39 cellular contexts compared by ENCODE assay signal in genomic region chr12:75101805-75102204, GRCh38.
"Had no signal": no experiment of that assay in that cellular context is flagged by ENCODE, and none has a peak within 500 bp of the region (broad histone marks: within the 10 kb centered on the region; RNA-seq: fewer than 3 reads in every experiment).

No MANE protein-coding gene starts in this region.

- H3K9me3 Mint-ChIP-seq: activated naive CD4-positive, alpha-beta T cell treated with anti-CD3 and anti-CD28 coated beads for 36 hours; activated naive CD4-positive, alpha-beta T cell treated with anti-CD3 and anti-CD28 coated beads, Interleukin-2, amount 10 ng/mL, durations not matched to agents 7 days and 5 days; activated naive CD4-positive, alpha-beta T cell treated with anti-CD3 and anti-CD28 coated beads, Interleukin-2, amount 50 U/mL, for 24 hours; activated naive CD4-positive, alpha-beta T cell treated with anti-CD3 and anti-CD28 coated beads, Interleukin-2, amount 50 U/mL, for 72 hours; activated naive CD8-positive, alpha-beta T cell treated with anti-CD3 and anti-CD28 coated beads for 36 hours; activated naive CD8-positive, alpha-beta T cell treated with anti-CD3 and anti-CD28 coated beads, Interleukin-2, amount 10 ng/mL, durations not matched to agents 7 days and 5 days; activated naive CD8-positive, alpha-beta T cell treated with anti-CD3 and anti-CD28 coated beads, Interleukin-2, amount 50 U/mL, for 24 hours; activated T-cell treated with anti-CD3 and anti-CD28 coated beads, Interleukin-2, amount 50 U/mL, for 24 hours; activated T-cell treated with anti-CD3 and anti-CD28 coated beads, Interleukin-2, amount 50 U/mL, for 4 hours; activated T-cell treated with anti-CD3 and anti-CD28 coated beads, Interleukin-2, amount 50 U/mL, for 72 hours; activated T-helper 1 cell treated with anti-CD3 and anti-CD28 coated beads, Interleukin-12 subunit alpha, Interleukin-12 subunit beta, Interleukin-2, Interleukin-4 antibody, amounts not matched to agents 30 ng/mL and 10 ng/mL and 1 ng/mL, durations not matched to agents 14 hours and 24 hours and 36 hours; activated T-helper 17 cell treated with anti-CD3 and anti-CD28 coated beads, Interleukin-2, amount 50 U/mL, for 72 hours; activated T-helper 2 cell treated with anti-CD3 and anti-CD28 coated beads, Interferon-gamma antibody, Interleukin-2, Interleukin-4, amounts not matched to agents 10 μg/mL and 5 μg/mL and 100 μg/mL, durations not matched to agents 14 hours and 24 hours and 36 hours; brain; central memory CD8-positive, alpha-beta T cell had no signal

- H3K27ac Mint-ChIP-seq: activated naive CD4-positive, alpha-beta T cell treated with anti-CD3 and anti-CD28 coated beads for 36 hours; activated naive CD4-positive, alpha-beta T cell treated with anti-CD3 and anti-CD28 coated beads, Interleukin-2, amount 10 ng/mL, durations not matched to agents 7 days and 5 days; activated naive CD4-positive, alpha-beta T cell treated with anti-CD3 and anti-CD28 coated beads, Interleukin-2, amount 50 U/mL, for 24 hours; activated naive CD4-positive, alpha-beta T cell treated with anti-CD3 and anti-CD28 coated beads, Interleukin-2, amount 50 U/mL, for 72 hours; activated naive CD8-positive, alpha-beta T cell; activated naive CD8-positive, alpha-beta T cell treated with anti-CD3 and anti-CD28 coated beads for 36 hours; activated naive CD8-positive, alpha-beta T cell treated with anti-CD3 and anti-CD28 coated beads, Interleukin-2, amount 10 ng/mL, durations not matched to agents 7 days and 5 days; activated naive CD8-positive, alpha-beta T cell treated with anti-CD3 and anti-CD28 coated beads, Interleukin-2, amount 50 U/mL, for 24 hours; activated T-cell treated with anti-CD3 and anti-CD28 coated beads, Interleukin-2, amount 50 U/mL, for 24 hours; activated T-cell treated with anti-CD3 and anti-CD28 coated beads, Interleukin-2, amount 50 U/mL, for 72 hours; activated T-helper 1 cell treated with anti-CD3 and anti-CD28 coated beads, Interleukin-12 subunit alpha, Interleukin-12 subunit beta, Interleukin-2, Interleukin-4 antibody, amounts not matched to agents 30 ng/mL and 10 ng/mL and 1 ng/mL, durations not matched to agents 14 hours and 24 hours and 36 hours; activated T-helper 17 cell treated with anti-CD3 and anti-CD28 coated beads, Interleukin-2, amount 50 U/mL, for 72 hours; activated T-helper 2 cell treated with anti-CD3 and anti-CD28 coated beads, Interferon-gamma antibody, Interleukin-2, Interleukin-4, amounts not matched to agents 10 μg/mL and 5 μg/mL and 100 μg/mL, durations not matched to agents 14 hours and 24 hours and 36 hours had no signal

- H3K36me3 ChIP-seq: adrenal gland, ascending aorta, brain microvascular endothelial cell, breast epithelium, cardiac muscle cell had no signal

- H3K4me3 Mint-ChIP-seq: activated naive CD4-positive, alpha-beta T cell treated with anti-CD3 and anti-CD28 coated beads for 36 hours; activated naive CD4-positive, alpha-beta T cell treated with anti-CD3 and anti-CD28 coated beads, Interleukin-2, amount 10 ng/mL, durations not matched to agents 7 days and 5 days; activated naive CD4-positive, alpha-beta T cell treated with anti-CD3 and anti-CD28 coated beads, Interleukin-2, amount 50 U/mL, for 24 hours; activated naive CD8-positive, alpha-beta T cell; activated naive CD8-positive, alpha-beta T cell treated with anti-CD3 and anti-CD28 coated beads for 36 hours; activated naive CD8-positive, alpha-beta T cell treated with anti-CD3 and anti-CD28 coated beads, Interleukin-2, amount 10 ng/mL, durations not matched to agents 7 days and 5 days; activated naive CD8-positive, alpha-beta T cell treated with anti-CD3 and anti-CD28 coated beads, Interleukin-2, amount 50 U/mL, for 24 hours; activated T-cell treated with anti-CD3 and anti-CD28 coated beads, Interleukin-2, amount 50 U/mL, for 24 hours; activated T-cell treated with anti-CD3 and anti-CD28 coated beads, Interleukin-2, amount 50 U/mL, for 4 hours; activated T-cell treated with anti-CD3 and anti-CD28 coated beads, Interleukin-2, amount 50 U/mL, for 72 hours; activated T-helper 1 cell treated with anti-CD3 and anti-CD28 coated beads, Interleukin-12 subunit alpha, Interleukin-12 subunit beta, Interleukin-2, Interleukin-4 antibody, amounts not matched to agents 30 ng/mL and 10 ng/mL and 1 ng/mL, durations not matched to agents 14 hours and 24 hours and 36 hours; activated T-helper 17 cell treated with anti-CD3 and anti-CD28 coated beads, Interleukin-2, amount 50 U/mL, for 72 hours; brain; central memory CD8-positive, alpha-beta T cell had no signal

- H3K9me3 ChIP-seq: adrenal gland, ascending aorta, body of pancreas, breast epithelium had no signal

- ATAC-seq: activated naive CD4-positive, alpha-beta T cell treated with anti-CD3 and anti-CD28 coated beads, Interleukin-2, amount 50 U/mL, for 72 hours; activated naive CD8-positive, alpha-beta T cell treated with anti-CD3 and anti-CD28 coated beads, Interleukin-2, amount 50 U/mL, for 24 hours; activated T-cell treated with anti-CD3 and anti-CD28 coated beads, Interleukin-2, amount 50 U/mL, for 4 hours; activated T-cell treated with anti-CD3 and anti-CD28 coated beads, Interleukin-2, amount 50 U/mL, for 72 hours; activated T-helper 17 cell treated with anti-CD3 and anti-CD28 coated beads, Interleukin-2, amount 50 U/mL, for 72 hours; body of pancreas had no signal

- FAIRE-seq: astrocyte, bronchial epithelial cell had no signal

- H3K27me3 Mint-ChIP-seq: activated naive CD4-positive, alpha-beta T cell treated with anti-CD3 and anti-CD28 coated beads, Interleukin-2, amount 10 ng/mL, durations not matched to agents 7 days and 5 days; activated naive CD4-positive, alpha-beta T cell treated with anti-CD3 and anti-CD28 coated beads, Interleukin-2, amount 50 U/mL, for 24 hours; activated naive CD8-positive, alpha-beta T cell; activated naive CD8-positive, alpha-beta T cell treated with anti-CD3 and anti-CD28 coated beads for 36 hours; activated naive CD8-positive, alpha-beta T cell treated with anti-CD3 and anti-CD28 coated beads, Interleukin-2, amount 50 U/mL, for 24 hours; activated T-cell treated with anti-CD3 and anti-CD28 coated beads, Interleukin-2, amount 50 U/mL, for 24 hours; activated T-helper 17 cell treated with anti-CD3 and anti-CD28 coated beads, Interleukin-2, amount 50 U/mL, for 72 hours; brain; central memory CD8-positive, alpha-beta T cell had no signal

- H3K27ac ChIP-seq: adrenal gland, ascending aorta, body of pancreas, brain microvascular endothelial cell, breast epithelium, cardiac muscle cell had no signal

- H3K4me1 ChIP-seq: adrenal gland, ascending aorta, body of pancreas, breast epithelium had no signal

- H3K4me1 Mint-ChIP-seq: activated naive CD4-positive, alpha-beta T cell treated with anti-CD3 and anti-CD28 coated beads, Interleukin-2, amount 10 ng/mL, durations not matched to agents 7 days and 5 days; activated naive CD4-positive, alpha-beta T cell treated with anti-CD3 and anti-CD28 coated beads, Interleukin-2, amount 50 U/mL, for 24 hours; activated naive CD8-positive, alpha-beta T cell treated with anti-CD3 and anti-CD28 coated beads for 36 hours; activated naive CD8-positive, alpha-beta T cell treated with anti-CD3 and anti-CD28 coated beads, Interleukin-2, amount 10 ng/mL, durations not matched to agents 7 days and 5 days; activated naive CD8-positive, alpha-beta T cell treated with anti-CD3 and anti-CD28 coated beads, Interleukin-2, amount 50 U/mL, for 24 hours; activated T-helper 17 cell treated with anti-CD3 and anti-CD28 coated beads, Interleukin-2, amount 50 U/mL, for 72 hours; central memory CD8-positive, alpha-beta T cell had no signal

- H3K36me3 Mint-ChIP-seq: activated naive CD4-positive, alpha-beta T cell treated with anti-CD3 and anti-CD28 coated beads, Interleukin-2, amount 10 ng/mL, durations not matched to agents 7 days and 5 days; activated naive CD4-positive, alpha-beta T cell treated with anti-CD3 and anti-CD28 coated beads, Interleukin-2, amount 50 U/mL, for 24 hours; activated naive CD4-positive, alpha-beta T cell treated with anti-CD3 and anti-CD28 coated beads, Interleukin-2, amount 50 U/mL, for 72 hours; activated naive CD8-positive, alpha-beta T cell; activated naive CD8-positive, alpha-beta T cell treated with anti-CD3 and anti-CD28 coated beads for 36 hours; activated naive CD8-positive, alpha-beta T cell treated with anti-CD3 and anti-CD28 coated beads, Interleukin-2, amount 10 ng/mL, durations not matched to agents 7 days and 5 days; brain had no signal

- H3K4me3 ChIP-seq: adrenal gland, ascending aorta, body of pancreas, breast epithelium, cardiac muscle cell had no signal

- DNase-seq: activated effector memory CD4-positive, alpha-beta T cell treated with anti-CD3 and anti-CD28 coated beads, Interleukin-2, amount 50 U/mL, for 16 hours; activated effector memory CD4-positive, alpha-beta T cell treated with Interleukin-2 at 50 U/mL for 16 hours; activated gamma-delta T cell; activated gamma-delta T cell treated with Interleukin-2 at 50 U/mL for 16 hours; activated naive CD4-positive, alpha-beta T cell; activated naive CD4-positive, alpha-beta T cell treated with anti-CD3 and anti-CD28 coated beads for 36 hours; activated naive CD4-positive, alpha-beta T cell treated with anti-CD3 and anti-CD28 coated beads, Interleukin-2, amount 10 ng/mL, durations not matched to agents 7 days and 5 days; activated naive CD4-positive, alpha-beta T cell treated with anti-CD3 and anti-CD28 coated beads, Interleukin-2, amount 50 U/mL, for 16 hours; activated naive CD4-positive, alpha-beta T cell treated with Interleukin-2 at 50 U/mL for 16 hours; activated naive CD8-positive, alpha-beta T cell treated with anti-CD3 and anti-CD28 coated beads for 36 hours; activated naive CD8-positive, alpha-beta T cell treated with anti-CD3 and anti-CD28 coated beads, Interleukin-2, amount 10 ng/mL, durations not matched to agents 7 days and 5 days; activated naive CD8-positive, alpha-beta T cell treated with anti-CD3 and anti-CD28 coated beads, Interleukin-2, amount 50 U/mL, for 24 hours; activated T-cell treated with anti-CD3 and anti-CD28 coated beads, Interleukin-2, amount 50 U/mL, for 24 hours; activated T-cell treated with anti-CD3 and anti-CD28 coated beads, Interleukin-2, amount 50 U/mL, for 4 hours; activated T-cell treated with anti-CD3 and anti-CD28 coated beads, Interleukin-2, amount 50 U/mL, for 48 hours; activated T-cell treated with anti-CD3 and anti-CD28 coated beads, Interleukin-2, amount 50 U/mL, for 72 hours; adrenal gland; amniotic stem cell; amygdala; anterior cingulate cortex; aorta; body of pancreas; brain microvascular endothelial cell; caudate nucleus; central memory CD4-positive, alpha-beta T cell; cerebellar nuclear complex had no signal

- H3K27me3 ChIP-seq: adrenal gland, ascending aorta, body of pancreas, brain microvascular endothelial cell, breast epithelium, cardiac muscle cell had no signal
